18 cellular contexts compared by ENCODE assay signal in the genomic region with DNA sequence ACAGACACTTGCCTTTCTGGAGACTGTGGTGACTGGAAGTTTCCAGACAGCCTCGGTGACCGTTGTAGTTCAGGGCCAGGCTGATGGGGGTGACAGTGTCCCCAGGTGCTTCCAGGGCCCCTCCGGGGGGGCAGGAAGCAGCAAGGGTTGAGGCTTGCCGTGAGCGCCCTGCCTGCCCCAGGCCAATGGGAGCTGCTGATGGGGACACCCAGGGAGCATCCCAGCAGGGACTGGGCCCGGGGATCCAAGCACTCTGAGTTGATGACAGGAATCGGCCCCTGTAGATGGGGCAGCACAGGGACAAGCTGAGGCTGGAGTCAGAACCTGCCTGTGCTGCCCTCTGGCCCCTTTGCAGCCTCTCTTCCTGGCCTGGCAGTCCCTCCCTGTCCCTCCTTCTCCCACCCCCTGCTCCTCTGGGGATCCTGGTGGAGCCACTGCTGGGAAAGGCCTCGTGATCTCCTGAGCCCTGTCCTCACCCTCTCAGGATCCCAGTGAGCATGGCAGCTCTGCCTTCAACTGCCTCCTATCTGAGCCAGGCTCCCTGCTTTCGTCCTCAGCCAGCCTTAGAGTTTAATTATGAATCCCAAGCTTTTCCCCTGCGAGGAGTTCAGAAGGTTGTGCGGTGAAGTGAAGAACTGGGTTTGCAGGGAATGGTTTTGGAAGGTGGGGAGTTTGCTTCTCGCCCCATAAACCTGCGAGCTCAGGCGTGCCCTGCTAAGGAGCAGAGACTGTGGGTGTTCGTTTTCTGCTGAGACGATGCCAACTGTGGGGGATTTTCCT.
"Had no signal": no experiment of that assay in that cellular context is flagged by ENCODE, and none has a peak within 500 bp of the region (broad histone marks: within the 10 kb centered on the region; RNA-seq: fewer than 3 reads in every experiment).

No MANE protein-coding gene starts in this region.

- H3K4me3 ChIP-seq: body of pancreas, coronary artery, heart left ventricle, left lung, SJCRH30, tibial nerve had no signal

- DNase-seq: activated naive CD8-positive, alpha-beta T cell treated with anti-CD3 and anti-CD28 coated beads for 36 hours; amygdala; central memory CD4-positive, alpha-beta T cell; effector CD8-positive, alpha-beta T cell; foreskin fibroblast; left lung; mesenchymal stem cell; SJCRH30; substantia nigra; T-helper 17 cell; WERI-Rb-1 had no signal

- H3K36me3 Mint-ChIP-seq: activated naive CD8-positive, alpha-beta T cell treated with anti-CD3 and anti-CD28 coated beads for 36 hours; stimulated activated memory B cell treated with anti-CD40 and anti-IgM and Interleukin-4, amounts not matched to agents 10 μg/mL and 1 μg/mL and 100 μg/mL, for 72 hours had no signal

- H3K9me3 ChIP-seq: body of pancreas, heart left ventricle, left lung, SJCRH30, tibial nerve had no signal

- H3K4me1 ChIP-seq: body of pancreas, heart left ventricle, left lung, SJCRH30, tibial nerve had no signal

- H3K27ac Mint-ChIP-seq: activated naive CD8-positive, alpha-beta T cell treated with anti-CD3 and anti-CD28 coated beads for 36 hours; activated T-helper 1 cell treated with anti-CD3 and anti-CD28 coated beads, Interleukin-12 subunit alpha, Interleukin-12 subunit beta, Interleukin-2, Interleukin-4 antibody, amounts not matched to agents 30 ng/mL and 10 ng/mL and 1 ng/mL, durations not matched to agents 14 hours and 24 hours and 36 hours; nephron; stimulated activated memory B cell treated with anti-CD40 and anti-IgM and Interleukin-4, amounts not matched to agents 10 μg/mL and 1 μg/mL and 100 μg/mL, for 72 hours; T-helper 17 cell had no signal

- H3K27me3 ChIP-seq: body of pancreas, heart left ventricle, left lung, tibial nerve had no signal

- H3K27ac ChIP-seq: body of pancreas, coronary artery, heart left ventricle, left lung, SJCRH30, tibial nerve, WERI-Rb-1 had no signal

- H3K36me3 ChIP-seq: heart left ventricle, left lung, SJCRH30, WERI-Rb-1 had no signal

- H3K4me3 Mint-ChIP-seq: activated naive CD8-positive, alpha-beta T cell treated with anti-CD3 and anti-CD28 coated beads for 36 hours; activated T-helper 1 cell treated with anti-CD3 and anti-CD28 coated beads, Interleukin-12 subunit alpha, Interleukin-12 subunit beta, Interleukin-2, Interleukin-4 antibody, amounts not matched to agents 30 ng/mL and 10 ng/mL and 1 ng/mL, durations not matched to agents 14 hours and 24 hours and 36 hours; nephron; stimulated activated memory B cell treated with anti-CD40 and anti-IgM and Interleukin-4, amounts not matched to agents 10 μg/mL and 1 μg/mL and 100 μg/mL, for 72 hours; T-helper 17 cell had no signal

- ATAC-seq: body of pancreas; heart left ventricle; left lung; stimulated activated memory B cell treated with anti-CD40 and anti-IgM and Interleukin-4, amounts not matched to agents 10 μg/mL and 1 μg/mL and 100 μg/mL, for 72 hours; T-helper 17 cell had no signal

- H3K9me3 Mint-ChIP-seq: activated naive CD8-positive, alpha-beta T cell treated with anti-CD3 and anti-CD28 coated beads for 36 hours; activated T-helper 1 cell treated with anti-CD3 and anti-CD28 coated beads, Interleukin-12 subunit alpha, Interleukin-12 subunit beta, Interleukin-2, Interleukin-4 antibody, amounts not matched to agents 30 ng/mL and 10 ng/mL and 1 ng/mL, durations not matched to agents 14 hours and 24 hours and 36 hours; nephron; stimulated activated memory B cell treated with anti-CD40 and anti-IgM and Interleukin-4, amounts not matched to agents 10 μg/mL and 1 μg/mL and 100 μg/mL, for 72 hours had no signal

- H3K4me1 Mint-ChIP-seq: activated naive CD8-positive, alpha-beta T cell treated with anti-CD3 and anti-CD28 coated beads for 36 hours; nephron; stimulated activated memory B cell treated with anti-CD40 and anti-IgM and Interleukin-4, amounts not matched to agents 10 μg/mL and 1 μg/mL and 100 μg/mL, for 72 hours; T-helper 17 cell had no signal

- H3K27me3 Mint-ChIP-seq: activated naive CD8-positive, alpha-beta T cell treated with anti-CD3 and anti-CD28 coated beads for 36 hours had no signal
